In the genomic region with DNA sequence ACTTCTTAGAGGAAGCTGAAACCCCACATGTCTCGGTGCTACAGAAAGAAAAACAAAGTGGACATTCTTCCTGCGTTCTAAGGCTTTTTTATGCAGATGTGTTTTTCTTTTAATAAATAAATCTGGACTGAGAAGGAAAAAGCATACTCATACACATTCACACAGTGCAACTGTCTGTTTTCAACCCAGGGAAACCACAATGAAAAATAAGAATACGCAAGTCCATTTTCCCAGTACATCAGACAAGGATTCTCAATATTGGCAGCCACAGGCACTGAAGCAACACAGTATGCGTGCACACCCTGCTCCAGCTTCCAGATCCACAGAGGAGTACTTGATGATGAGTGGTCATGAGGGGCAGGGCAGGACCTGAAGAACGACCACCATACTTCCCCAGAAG, we compare ENCODE assay signal across 1 cellular context.
TF ChIP-seq lines count a peak whose summit lies in the region.

No MANE protein-coding gene starts in this region.

TF ChIP-seq in IMR-90, 13 proteins besides CTCF, POLR2A, EP300 and RAD21 (continued from another document):
- TF ChIP-seq ELK1 (IDR thresholded peaks at IDR 0.05; ENCODE audit: borderline replicate concordance, low read depth, low read length), result no peak
- TF ChIP-seq BHLHE40 (IDR thresholded peaks at IDR 0.05; ENCODE audit: low read depth, low read length), result no peak
- TF ChIP-seq CHD1 (IDR thresholded peaks at IDR 0.05; ENCODE audit: low read depth, low read length), result no peak
- no peak for TF ChIP-seq MAZ (IDR thresholded peaks at IDR 0.05; ENCODE audit: borderline replicate concordance, low read depth, low read length)
- TF ChIP-seq SMC3 (IDR thresholded peaks at IDR 0.05; ENCODE audit: low read depth, low read length), result no peak
- no peak for TF ChIP-seq FOS (IDR thresholded peaks at IDR 0.05; ENCODE audit: low read depth, low read length)
